In the genomic region with DNA sequence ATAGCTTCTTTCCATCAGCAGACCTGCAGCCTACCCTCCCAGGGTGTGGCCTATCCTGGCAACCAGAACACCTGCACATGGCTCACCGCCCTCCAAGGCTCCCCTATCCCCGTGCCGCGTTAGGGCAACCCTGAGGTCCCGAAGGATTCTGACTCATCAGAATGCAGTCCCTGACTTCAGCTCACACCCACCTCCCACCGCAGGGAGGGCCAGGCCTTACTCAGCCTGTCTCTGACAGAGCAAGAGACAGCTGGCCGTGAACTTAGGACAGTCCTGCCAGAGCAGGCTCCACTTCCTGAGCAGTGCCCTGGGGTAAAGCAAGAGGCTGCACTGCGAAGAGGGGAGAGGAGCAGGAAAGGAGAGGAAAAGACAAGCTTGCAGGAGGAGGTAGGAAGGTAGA, we compare ENCODE assay signal across 8 cellular contexts.
DNase-seq lines count a peak whose midpoint lies in the region; ATAC-seq, FAIRE-seq and TF ChIP-seq lines count a peak whose summit lies in the region.

No MANE protein-coding gene starts in this region.

- intact Hi-C loops in left cardiac atrium (cut with DNase I), result no loop called here
- intact Hi-C loops in CD4-positive, alpha-beta memory T cell (cut with micrococcal nuclease), result no loop called here

- H3K27me3 ChIP-seq in CD4-positive, alpha-beta memory T cell (ENCODE audit: insufficient read depth, low read length), result no peaks in the 10 kb centered on the region

- peak overlapping the region in 12 of 21 experiments; percentile 8 to 65 (median 36) for H3K27ac ChIP-seq in skin epidermis
- no peak overlapping the region for H3K27ac ChIP-seq in CD4-positive, alpha-beta memory T cell (ENCODE audit: low read depth, low read length)

- no peaks in the 10 kb centered on the region for H3K27me3 Mint-ChIP-seq in activated T-helper 17 cell treated with anti-CD3 and anti-CD28 coated beads, Interleukin-2, amount 50 U/mL, for 72 hours
- H3K27me3 Mint-ChIP-seq in CD4-positive, alpha-beta memory T cell, result no peaks in the 10 kb centered on the region

- peaks cover 11% of the 10 kb centered on the region for H3K36me3 ChIP-seq in CD4-positive, alpha-beta memory T cell (ENCODE audit: insufficient read depth, low read length)

- peaks cover 39% of the 10 kb centered on the region for H3K36me3 Mint-ChIP-seq in activated T-helper 17 cell treated with anti-CD3 and anti-CD28 coated beads, Interleukin-2, amount 50 U/mL, for 72 hours (ENCODE audit: low read depth)
- H3K36me3 Mint-ChIP-seq in CD4-positive, alpha-beta memory T cell, result peaks cover 38 to 40% of the 10 kb centered on the region in 2 donors

- peak; percentile 87 for FAIRE-seq in H54 (lab: Jason Lieb, UNC)

- no peak overlapping the region for H3K4me3 ChIP-seq in skin epidermis
- no peak overlapping the region for H3K4me3 ChIP-seq in CD4-positive, alpha-beta memory T cell (ENCODE audit: low read length in 2 of 2)

- peak overlapping the region; percentile 73 for H3K27ac Mint-ChIP-seq in activated T-helper 17 cell treated with anti-CD3 and anti-CD28 coated beads, Interleukin-2, amount 50 U/mL, for 72 hours
- peak overlapping the region in 1 of 7 donors; percentile 60 for H3K27ac Mint-ChIP-seq in CD4-positive, alpha-beta memory T cell

- no peaks in the 10 kb centered on the region for H3K4me1 ChIP-seq in CD4-positive, alpha-beta memory T cell (ENCODE audit: insufficient read depth, low read length)

- DNase-seq in H54 (ENCODE audit: insufficient read length, low spot score) (peak; percentile 83), left cardiac atrium (peak; percentile 64), medulla oblongata (ENCODE audit: extremely low spot score) (no peak)
- DNase-seq in CD4-positive, alpha-beta memory T cell, result no peak

- H3K9me3 ChIP-seq in CD4-positive, alpha-beta memory T cell (ENCODE audit: control insufficient read depth in 1 of 2, low read length in 2 of 2), result no peaks in the 10 kb centered on the region

- peaks cover 9% of the 10 kb centered on the region for H3K4me1 Mint-ChIP-seq in activated T-helper 17 cell treated with anti-CD3 and anti-CD28 coated beads, Interleukin-2, amount 50 U/mL, for 72 hours
- peaks cover 1 to 5% (median 4%) of the 10 kb centered on the region in 4 donors for H3K4me1 Mint-ChIP-seq in CD4-positive, alpha-beta memory T cell

- TF ChIP-seq POLR2A in H54 (IDR thresholded peaks at IDR 0.05; ENCODE audit: low read depth, low read length), result no peak

- POLR2A ChIA-PET in CD4-positive, alpha-beta memory T cell (lab: Charles Lee; ENCODE audit: partially characterized antibody), result no interaction called here

- no peak overlapping the region for H3K4me3 Mint-ChIP-seq in activated T-helper 17 cell treated with anti-CD3 and anti-CD28 coated beads, Interleukin-2, amount 50 U/mL, for 72 hours
- no peak overlapping the region for H3K4me3 Mint-ChIP-seq in CD4-positive, alpha-beta memory T cell

- CTCF ChIA-PET in CD4-positive, alpha-beta memory T cell (lab: Charles Lee; ENCODE audit: partially characterized antibody), result no interaction called here

- ATAC-seq in activated T-helper 17 cell treated with anti-CD3 and anti-CD28 coated beads, Interleukin-2, amount 50 U/mL, for 72 hours (replicated peaks), result no peak
- ATAC-seq in left cardiac atrium (peak; percentile 68 to 89), HG02610 (IDR thresholded peaks at IDR 0.05; ENCODE audit: unreplicated experiment) (no peak)
- ATAC-seq in activated CD4-positive, CD25-positive, alpha-beta regulatory T cell treated with anti-CD3 and anti-CD28 coated beads, Interleukin-2, amount 50 U/mL, for 24 hours, result no peak

- no peaks in the 10 kb centered on the region for H3K9me3 Mint-ChIP-seq in activated T-helper 17 cell treated with anti-CD3 and anti-CD28 coated beads, Interleukin-2, amount 50 U/mL, for 72 hours
- H3K9me3 Mint-ChIP-seq in CD4-positive, alpha-beta memory T cell, result no peaks in the 10 kb centered on the region

Comparison
In these comparisons a context has a peak if more than half of its experiments do, and no peak if none do; other contexts are left out.
1. DNase-seq: peak in H54 (single experiment) and left cardiac atrium (single experiment); none in medulla oblongata (single experiment) and CD4-positive, alpha-beta memory T cell (0 of 5).
2. ATAC-seq: peak in left cardiac atrium (2 of 2); none in activated T-helper 17 cell treated with anti-CD3 and anti-CD28 coated beads, Interleukin-2, amount 50 U/mL, for 72 hours (single experiment), activated CD4-positive, CD25-positive, alpha-beta regulatory T cell treated with anti-CD3 and anti-CD28 coated beads, Interleukin-2, amount 50 U/mL, for 24 hours (0 of 2) and HG02610 (single experiment).